13 cellular contexts compared by ENCODE assay signal in the genomic region with DNA sequence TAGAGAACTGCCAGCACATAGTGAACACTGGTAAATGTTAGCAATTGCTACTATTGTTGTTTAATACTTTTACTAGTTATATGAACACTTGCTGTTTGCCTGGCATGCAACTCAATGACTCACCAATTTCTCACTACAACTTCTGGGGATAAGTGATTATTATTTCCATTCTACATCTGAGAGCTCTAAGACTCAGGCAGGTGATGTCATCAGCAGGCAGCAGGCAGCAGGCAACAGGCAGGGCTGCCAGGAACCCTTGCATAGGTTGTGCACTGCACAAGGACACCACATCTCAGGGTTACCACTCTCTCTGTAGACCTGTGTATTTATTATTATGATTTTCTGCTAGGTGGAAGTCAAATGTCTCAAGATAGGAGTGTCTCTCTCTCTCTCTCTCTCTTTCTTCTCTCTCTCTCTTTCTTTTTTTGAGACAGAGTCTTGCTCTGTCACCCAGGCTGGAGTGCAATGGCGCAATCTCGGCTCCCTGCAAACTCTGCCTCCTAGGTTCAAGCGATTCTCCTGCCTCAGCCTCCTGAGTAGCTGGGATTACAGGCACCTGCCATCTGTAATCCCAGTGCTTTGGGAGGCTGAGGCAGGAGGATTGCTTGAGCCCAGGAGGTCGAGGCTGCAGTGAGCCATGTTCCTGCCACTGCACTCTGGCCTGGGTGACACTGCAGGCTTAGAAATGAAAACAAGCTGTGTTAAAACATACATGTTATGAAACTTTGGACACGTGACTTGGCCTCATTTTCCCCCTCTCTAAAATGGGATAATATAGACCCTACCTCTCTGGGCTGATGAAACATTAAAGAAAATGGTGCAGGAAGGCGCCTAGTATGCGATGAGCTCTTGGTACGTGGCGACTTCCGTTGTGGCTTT. TPM values are rescaled to one million over a fixed set of nuclear protein-coding genes. Genes with fewer than 3 reads are reported as not detected.
DNase-seq lines count a peak whose midpoint lies in the region; ATAC-seq and TF ChIP-seq lines count a peak whose summit lies in the region.
"Had no signal": no experiment of that assay in that cellular context is flagged by ENCODE, and none has a peak within 500 bp of the region (broad histone marks: within the 10 kb centered on the region; RNA-seq: fewer than 3 reads in every experiment).

No MANE protein-coding gene starts in this region.

- WGBS in lower leg skin, 2 donors = 75 to 82% methylated on average over 10 of the region's 10 CpGs

- TF ChIP-seq POLR2A in lower leg skin (IDR thresholded peaks at IDR 0.05) = no peak

- no peak overlapping the region for H3K4me3 ChIP-seq in HFF-Myc (replicated peaks; ENCODE audit: low read depth, low read length)
- H3K4me3 ChIP-seq in H7 (ENCODE audit: insufficient read depth, low read depth, low read length) = no peak overlapping the region
- H3K4me3 ChIP-seq in lower leg skin (ENCODE audit: low read depth, poor library complexity, severe bottlenecking) = no peak overlapping the region

- H3K36me3 ChIP-seq in H7 (replicated peaks; ENCODE audit: control insufficient read depth, insufficient read depth, low read length) = no peaks in the 10 kb centered on the region

- DNase-seq in COLO829 (ENCODE audit: low spot score) (peak; percentile 36), HFF-Myc (ENCODE audit: extremely low read depth, low read depth) (peak; percentile 29), iris pigment epithelial cell (ENCODE audit: low read depth) (peak; percentile 87), H7 (no peak), lower leg skin (ENCODE audit: low spot score in 2 of 2) (no peak), posterior vena cava (ENCODE audit: low spot score) (no peak), left colon (no peak)
- peak in 1 of 2 donors; percentile 33 for DNase-seq in activated naive CD4-positive, alpha-beta T cell treated with anti-CD3 and anti-CD28 coated beads, Interleukin-2, amount 50 U/mL, for 72 hours (ENCODE audit: low spot score in 2 of 2)
- DNase-seq: activated naive CD8-positive, alpha-beta T cell treated with anti-CD3 and anti-CD28 coated beads, Interleukin-2, amount 10 ng/mL, durations not matched to agents 7 days and 5 days; mesendoderm; right cardiac atrium had no signal

- H3K36me3 Mint-ChIP-seq in activated naive CD4-positive, alpha-beta T cell treated with anti-CD3 and anti-CD28 coated beads, Interleukin-2, amount 50 U/mL, for 72 hours = no peaks in the 10 kb centered on the region
- H3K36me3 Mint-ChIP-seq: activated naive CD8-positive, alpha-beta T cell treated with anti-CD3 and anti-CD28 coated beads, Interleukin-2, amount 10 ng/mL, durations not matched to agents 7 days and 5 days had no signal

- no peaks in the 10 kb centered on the region; the same call in 1 of the 2 replicates for H3K27me3 ChIP-seq in H7 (ENCODE audit: control insufficient read depth, insufficient read depth, low read length)

- ATAC-seq in activated naive CD4-positive, alpha-beta T cell treated with anti-CD3 and anti-CD28 coated beads, Interleukin-2, amount 50 U/mL, for 72 hours = peak; percentile 21 to 79
- ATAC-seq in left colon = no peak
- ATAC-seq: right cardiac atrium had no signal

- H3K9me3 Mint-ChIP-seq in activated naive CD4-positive, alpha-beta T cell treated with anti-CD3 and anti-CD28 coated beads, Interleukin-2, amount 50 U/mL, for 72 hours = no peaks in the 10 kb centered on the region
- H3K9me3 Mint-ChIP-seq: activated naive CD8-positive, alpha-beta T cell treated with anti-CD3 and anti-CD28 coated beads, Interleukin-2, amount 10 ng/mL, durations not matched to agents 7 days and 5 days; IgD-negative memory B cell had no signal

- TF ChIP-seq CTCF in HFF-Myc (IDR thresholded peaks at IDR 0.05; ENCODE audit: low read depth, low read length, missing control alignments) (no peak), lower leg skin (IDR thresholded peaks at IDR 0.05) (no peak)

- H3K27ac Mint-ChIP-seq in activated naive CD4-positive, alpha-beta T cell treated with anti-CD3 and anti-CD28 coated beads, Interleukin-2, amount 50 U/mL, for 72 hours = peak overlapping the region; percentile 15 to 18
- H3K27ac Mint-ChIP-seq: activated naive CD8-positive, alpha-beta T cell treated with anti-CD3 and anti-CD28 coated beads, Interleukin-2, amount 10 ng/mL, durations not matched to agents 7 days and 5 days had no signal

- intact Hi-C loops in lower leg skin (cut with DNase I; ENCODE audit: low total_unique reads) = no loop called here
- intact Hi-C loops in posterior vena cava (cut with DNase I) = no loop called here
- intact Hi-C loops in left colon (cut with DNase I, micrococcal nuclease) = loop anchor here in 1 of 2 donors (10.0 kb wide), 1 partner anchor 81 kb away; the partner anchor contains the start of gene FXYD7

RNA-seq across cellular contexts. Expression of gene HPN, which starts 22.7 kb away (rescaled TPM):
- total RNA-seq in activated naive CD4-positive, alpha-beta T cell treated with anti-CD3 and anti-CD28 coated beads, Interleukin-2, amount 50 U/mL, for 72 hours = not detected
- total RNA-seq in H7 (2014; rRNA removed; shearing (Covaris generic)) = 6.1 and 13.9 TPM in 2 replicates
- total RNA-seq in lower leg skin (1 to 10 TPM in 2 of 4 donors, under 1 TPM in 1, not detected in 1; 0.45 to 2.0 (median 1.3) TPM), posterior vena cava (1 to 10 TPM in 1 of 2 donors, under 1 TPM in 1; 1.00 to 1.7 TPM), left colon (1 to 10 TPM in 1 of 2 donors, under 1 TPM in 1; 0.95 to 1.1 TPM)
- total RNA-seq: T-helper 2 cell treated with Interferon-gamma antibody and Interleukin-4, amounts not matched to agents 100 ng/mL and 5 ng/mL, for 36 hours had no signal

RNA-seq across cellular contexts. Expression of gene SCN1B, which starts 33.9 kb away (rescaled TPM):
- total RNA-seq in activated naive CD4-positive, alpha-beta T cell treated with anti-CD3 and anti-CD28 coated beads, Interleukin-2, amount 50 U/mL, for 72 hours = 1 to 10 TPM; 1.5 to 1.7 TPM
- 8.1 and 8.9 TPM in 2 replicates for total RNA-seq in H7 (2014; rRNA removed; shearing (Covaris generic))
- total RNA-seq in lower leg skin (1 to 10 TPM; 1.1 to 4.4 (median 3.0) TPM), posterior vena cava (10 to 100 TPM; 30.8 to 42.4 TPM), left colon (1 to 10 TPM; 2.2 to 4.1 TPM)

RNA-seq across cellular contexts. Expression of gene FXYD3, which starts 51.4 kb away (rescaled TPM):
- not detected for total RNA-seq in activated naive CD4-positive, alpha-beta T cell treated with anti-CD3 and anti-CD28 coated beads, Interleukin-2, amount 50 U/mL, for 72 hours
- total RNA-seq in H7 (2014; rRNA removed; shearing (Covaris generic)) = not detected in 2 replicates
- total RNA-seq in lower leg skin = 100 to 1,000 TPM; 391 to 630 (median 546) TPM
- total RNA-seq in posterior vena cava = not detected
- total RNA-seq in left colon = 1,000 to 10,000 TPM; 4,169 to 4,218 TPM
- total RNA-seq: activated naive CD8-positive, alpha-beta T cell treated with anti-CD3 and anti-CD28 coated beads, Interleukin-2, amount 10 ng/mL, durations not matched to agents 7 days and 5 days; T-helper 2 cell treated with Interferon-gamma antibody and Interleukin-4, amounts not matched to agents 100 ng/mL and 5 ng/mL, for 36 hours had no signal

Comparison
In these comparisons a context has a peak if more than half of its experiments do, and no peak if none do; other contexts are left out.
1. DNase-seq: peak in COLO829 (single experiment), HFF-Myc (single experiment) and iris pigment epithelial cell (single experiment); none in H7 (single experiment), lower leg skin (0 of 2), posterior vena cava (single experiment) and left colon (0 of 2).
2. RNA of gene FXYD3, which starts 51.4 kb away (total RNA-seq): 4,169 to 4,218 TPM in left colon and 391 to 630 TPM in lower leg skin; not detected in posterior vena cava, not detected in activated naive CD4-positive, alpha-beta T cell treated with anti-CD3 and anti-CD28 coated beads, Interleukin-2, amount 50 U/mL, for 72 hours and not detected in H7; every median in the first group is over 100 times any median in the second.